In genomic region chr6:19836799-19837510, GRCh38 we compare ENCODE assay signal across 8 cellular contexts. TPM values are rescaled to one million over a fixed set of nuclear protein-coding genes. Genes with fewer than 3 reads are reported as not detected.
DNase-seq lines count a peak whose midpoint lies in the region; ATAC-seq and TF ChIP-seq lines count a peak whose summit lies in the region.

Gene ID4, plus strand, starts transcription at chr6:19837370. Its CDS starts 385 bp downstream, at chr6:19837755.

- peak within 1 kb of the TSS; percentile 91 to 100 (median 97) for H3K4me2 ChIP-seq in BLaER1 treated with 17β-estradiol and CSF1 and Interleukin-3, amounts not matched to agents 10 nM and 100 nM

- no peaks in the 10 kb centered on the region for H3K36me3 ChIP-seq in BLaER1 treated with 17β-estradiol and CSF1 and Interleukin-3, amounts not matched to agents 10 nM and 100 nM
- H3K36me3 ChIP-seq in ascending aorta (peaks cover 0 to 11% of the 10 kb centered on the region in 2 donors), right atrium auricular region (no peaks in the 10 kb centered on the region)

- H3K4me1 ChIP-seq in BLaER1 treated with 17β-estradiol and CSF1 and Interleukin-3, amounts not matched to agents 10 nM and 100 nM = peaks cover 0 to 57% (median 33%) of the 10 kb centered on the region in 10 experiments; a peak in 13 of 20 replicates
- H3K4me1 ChIP-seq in ascending aorta (peaks cover 0 to 3% of the 10 kb centered on the region in 2 donors), right atrium auricular region (peaks cover 0 to 10% of the 10 kb centered on the region in 2 donors)

- peaks cover 0 to 30% (median 19%) of the 10 kb centered on the region in 11 experiments; a peak in 14 of 22 replicates for H3K27me3 ChIP-seq in BLaER1 treated with 17β-estradiol and CSF1 and Interleukin-3, amounts not matched to agents 10 nM and 100 nM
- H3K27me3 ChIP-seq in ascending aorta (no peaks in the 10 kb centered on the region), right atrium auricular region (no peaks in the 10 kb centered on the region)

- peak within 1 kb of the TSS; percentile 58 to 76 (median 70) for H3K4me3 ChIP-seq in BLaER1 treated with 17β-estradiol and CSF1 and Interleukin-3, amounts not matched to agents 10 nM and 100 nM
- H3K4me3 ChIP-seq in ascending aorta (peak within 1 kb of the TSS; percentile 63 to 95), right atrium auricular region (peak within 1 kb of the TSS; percentile 72 to 78)

- H4K20me1 ChIP-seq in BLaER1 treated with 17β-estradiol and CSF1 and Interleukin-3, amounts not matched to agents 10 nM and 100 nM = no peaks in the 10 kb centered on the region

- intact Hi-C loops in ascending aorta (cut with DNase I) (loop anchor here (1.0 to 5.0 kb wide), 3 partner anchors 33 to 305 kb away; no protein-coding TSS in a partner anchor), posterior cingulate gyrus (cut with DNase I) (no loop called here)

- peak; percentile 93 for DNase-seq in NCI-H1048 (lab: John Stamatoyannopoulos, UW)
- peak; percentile 82 to 98 for DNase-seq in ascending aorta (ENCODE audit: low spot score in 2 of 2)
- DNase-seq in right atrium auricular region (ENCODE audit: low spot score) = peak; percentile 97
- DNase-seq in posterior cingulate gyrus = peak; percentile 66 to 97 (median 83)
- no peak for DNase-seq in MV-4-11 (lab: John Stamatoyannopoulos, UW)
- no peak for DNase-seq in GDM1 (lab: John Stamatoyannopoulos, UW)

- H3K27ac ChIP-seq in BLaER1 treated with 17β-estradiol and CSF1 and Interleukin-3, amounts not matched to agents 10 nM and 100 nM = peak within 1 kb of the TSS in 8 of 11 experiments; percentile 29 to 67 (median 50); a peak in 10 of 22 replicates
- peak within 1 kb of the TSS; percentile 96 for H3K27ac ChIP-seq in ascending aorta
- peak within 1 kb of the TSS; percentile 86 to 92 for H3K27ac ChIP-seq in right atrium auricular region

- H3K9ac ChIP-seq in BLaER1 treated with 17β-estradiol and CSF1 and Interleukin-3, amounts not matched to agents 10 nM and 100 nM = peak within 1 kb of the TSS; percentile 56 to 80 (median 71)

- TF ChIP-seq CTCF in ascending aorta (IDR thresholded peaks at IDR 0.05) = no peak
- TF ChIP-seq CTCF in right atrium auricular region (IDR thresholded peaks at IDR 0.05) = no peak

- no peak for ATAC-seq in HG03439 (IDR thresholded peaks at IDR 0.05; ENCODE audit: unreplicated experiment)

- peaks cover 0 to 15% (median 10%) of the 10 kb centered on the region in 11 experiments; a peak in 14 of 22 replicates for H3K9me3 ChIP-seq in BLaER1 treated with 17β-estradiol and CSF1 and Interleukin-3, amounts not matched to agents 10 nM and 100 nM (replicated peaks in 1 of 11)
- no peaks in the 10 kb centered on the region for H3K9me3 ChIP-seq in ascending aorta
- no peaks in the 10 kb centered on the region for H3K9me3 ChIP-seq in right atrium auricular region

RNA-seq across cellular contexts. Expression of gene ID4, which starts in this region (rescaled TPM):
- total RNA-seq in ascending aorta = 103 TPM
- 10 to 100 TPM; 19.0 to 83.2 TPM for total RNA-seq in right atrium auricular region

Comparison
In these comparisons a context has a peak if more than half of its experiments do, and no peak if none do; other contexts are left out.
1. DNase-seq: peak in NCI-H1048 (single experiment), ascending aorta (2 of 2), right atrium auricular region (single experiment) and posterior cingulate gyrus (10 of 10); none in MV-4-11 (single experiment) and GDM1 (single experiment).
2. Peak in every context shown above with its lines, with median percentiles within 50 percentile points of each other: H3K27ac ChIP-seq and H3K4me3 ChIP-seq.